Comparison of ENCODE assay signal across 25 cellular contexts in genomic region chr7:140350056-140350455, GRCh38. TPM values are rescaled to one million over a fixed set of nuclear protein-coding genes. Genes with fewer than 3 reads are reported as not detected.
DNase-seq lines count a peak whose midpoint lies in the region; ATAC-seq and TF ChIP-seq lines count a peak whose summit lies in the region.
"Had no signal": no experiment of that assay in that cellular context is flagged by ENCODE, and none has a peak within 500 bp of the region (broad histone marks: within the 10 kb centered on the region; RNA-seq: fewer than 3 reads in every experiment).

No MANE protein-coding gene starts in this region.

- H3K79me1 ChIP-seq in IMR-90 (ENCODE audit: low read depth in 1 of 2, low read length in 2 of 2): no peaks in the 10 kb centered on the region

- H2BK120ac ChIP-seq in IMR-90 (ENCODE audit: low read depth, low read length): no peak overlapping the region

- no CpG with 5 or more reads among the region's 5 CpGs for WGBS in IMR-90 (ENCODE audit: extremely low coverage in 2 of 2, insufficient read length in 1 of 2), 2 experiments

- intact Hi-C loops in IMR-90 (cut with micrococcal nuclease): no loop called here

- CTCF ChIA-PET in IMR-90 (lab: Yijun Ruan, JAX): no interaction called here

- no peak overlapping the region for H2BK20ac ChIP-seq in IMR-90 (ENCODE audit: low read depth, low read length)

- H3K56ac ChIP-seq in IMR-90 (ENCODE audit: extremely low read depth, insufficient read depth, low read length): no peak overlapping the region

- H3K27ac ChIP-seq in BLaER1 treated with 17β-estradiol and CSF1 and Interleukin-3, amounts not matched to agents 10 nM and 100 nM: peak overlapping the region in 5 of 11 experiments; percentile 53 to 82 (median 79); a peak in 7 of 22 replicates
- H3K27ac ChIP-seq in IMR-90 (ENCODE audit: insufficient read depth, low read length): no peak overlapping the region
- H3K27ac ChIP-seq in osteoblast (ENCODE audit: low read depth, low read length): peak overlapping the region; percentile 93
- H3K27ac ChIP-seq: HL-60, pancreas, PC-9 had no signal

- no peak overlapping the region for H3K4me3 ChIP-seq in BLaER1 treated with 17β-estradiol and CSF1 and Interleukin-3, amounts not matched to agents 10 nM and 100 nM
- no peak overlapping the region for H3K4me3 ChIP-seq in IMR-90 (ENCODE audit: insufficient read depth, low read depth, low read length)
- no peak overlapping the region for H3K4me3 ChIP-seq in osteoblast (ENCODE audit: insufficient read depth, low read length)
- H3K4me3 ChIP-seq: GM12878, pancreas, PC-9, right atrium auricular region, tibial artery had no signal

- no peak overlapping the region for H2AK5ac ChIP-seq in IMR-90 (ENCODE audit: low read depth, low read length)

- no peak for TF ChIP-seq POLR2A in IMR-90 (IDR thresholded peaks at IDR 0.05; ENCODE audit: low read depth, low read length)

- no peak overlapping the region for H3K18ac ChIP-seq in IMR-90 (ENCODE audit: low read depth, low read length)

- H3K23ac ChIP-seq in IMR-90 (ENCODE audit: low read depth, low read length): no peak overlapping the region

- no peak overlapping the region for H3K4ac ChIP-seq in IMR-90 (ENCODE audit: low read depth, low read length)

- no TSS peak for BruUV-seq in IMR-90 (replicated peaks; lab: Mats Ljungman, UMichigan)

- H2BK5ac ChIP-seq in IMR-90 (ENCODE audit: low read depth, low read length, poor library complexity, severe bottlenecking): no peak overlapping the region

- H3K79me2 ChIP-seq in osteoblast (ENCODE audit: insufficient read depth, low read length): no peaks in the 10 kb centered on the region

- H4K8ac ChIP-seq in IMR-90 (ENCODE audit: low read depth in 2 of 2, low read length in 2 of 2): no peak overlapping the region

- H2BK15ac ChIP-seq in IMR-90 (ENCODE audit: low read depth, low read length): no peak overlapping the region

- H3K27me3 ChIP-seq in BLaER1 treated with 17β-estradiol and CSF1 and Interleukin-3, amounts not matched to agents 10 nM and 100 nM: no peaks in the 10 kb centered on the region
- no peaks in the 10 kb centered on the region for H3K27me3 ChIP-seq in IMR-90 (ENCODE audit: control insufficient read depth, insufficient read depth, low read length)
- no peaks in the 10 kb centered on the region for H3K27me3 ChIP-seq in osteoblast (ENCODE audit: insufficient read depth, low read length)
- H3K27me3 ChIP-seq: pancreas, right atrium auricular region, tibial artery had no signal

- peaks cover 57 to 99% (median 91%) of the 10 kb centered on the region in 11 experiments for H3K36me3 ChIP-seq in BLaER1 treated with 17β-estradiol and CSF1 and Interleukin-3, amounts not matched to agents 10 nM and 100 nM
- peaks cover 28% of the 10 kb centered on the region for H3K36me3 ChIP-seq in IMR-90 (ENCODE audit: control insufficient read depth, insufficient read depth, low read length)
- H3K36me3 ChIP-seq in osteoblast (ENCODE audit: insufficient read depth, low read length): peaks cover 39% of the 10 kb centered on the region

- H4K20me1 ChIP-seq in BLaER1 treated with 17β-estradiol and CSF1 and Interleukin-3, amounts not matched to agents 10 nM and 100 nM: peaks cover 0 to 43% (median 0%) of the 10 kb centered on the region in 11 experiments; a peak in 3 of 22 replicates
- H4K20me1 ChIP-seq in IMR-90 (ENCODE audit: insufficient read depth, low read length): no peaks in the 10 kb centered on the region
- H4K20me1 ChIP-seq in osteoblast (ENCODE audit: insufficient read depth, low read length): no peaks in the 10 kb centered on the region

- peak overlapping the region; percentile 18 to 82 (median 70); a peak in 18 of 22 replicates for H3K4me2 ChIP-seq in BLaER1 treated with 17β-estradiol and CSF1 and Interleukin-3, amounts not matched to agents 10 nM and 100 nM
- H3K4me2 ChIP-seq in IMR-90 (ENCODE audit: low read depth, low read length) (no peak overlapping the region), osteoblast (ENCODE audit: insufficient read depth, low read length) (no peak overlapping the region)
- H3K4me2 ChIP-seq: PC-9, SK-N-SH had no signal

- dilution Hi-C loops in IMR-90 (cut with HindIII; ENCODE audit: low sequenced_read_pairs, unreplicated experiment): no loop called here

- H2AFZ ChIP-seq in IMR-90 (replicated peaks; ENCODE audit: low read length, poor library complexity) (no peak overlapping the region), osteoblast (ENCODE audit: low read length) (no peak overlapping the region)
- H2AFZ ChIP-seq: PC-9 had no signal

- H3K9me3 ChIP-seq in BLaER1 treated with 17β-estradiol and CSF1 and Interleukin-3, amounts not matched to agents 10 nM and 100 nM (replicated peaks in 1 of 11): no peaks in the 10 kb centered on the region
- H3K9me3 ChIP-seq in IMR-90 (ENCODE audit: control insufficient read depth, insufficient read depth, low read length) (no peaks in the 10 kb centered on the region), osteoblast (ENCODE audit: low read depth, low read length) (no peaks in the 10 kb centered on the region)
- H3K9me3 ChIP-seq: pancreas, right atrium auricular region, SK-N-SH, tibial artery had no signal

- no peak overlapping the region for H4K5ac ChIP-seq in IMR-90 (ENCODE audit: low read depth, low read length)

- H3K4me1 ChIP-seq in BLaER1 treated with 17β-estradiol and CSF1 and Interleukin-3, amounts not matched to agents 10 nM and 100 nM: peaks cover 18 to 40% (median 32%) of the 10 kb centered on the region in 10 experiments
- H3K4me1 ChIP-seq in IMR-90 (ENCODE audit: control insufficient read depth, insufficient read depth, low read length) (peaks cover 2% of the 10 kb centered on the region; the same call in 1 of the 2 replicates), osteoblast (ENCODE audit: insufficient read depth, low read length) (peaks cover 20% of the 10 kb centered on the region)
- H3K4me1 ChIP-seq: pancreas had no signal

- POLR2A ChIA-PET in IMR-90 (lab: Charles Lee; ENCODE audit: unreplicated experiment): no interaction called here

- no peak for TF ChIP-seq CTCF in IMR-90 (conservative IDR thresholded peaks at IDR 0.05; ENCODE audit: low read depth, low read length)
- no peak for TF ChIP-seq CTCF in osteoblast (IDR thresholded peaks at IDR 0.05; ENCODE audit: extremely low read depth, low read depth, low read length)

- no peak overlapping the region for H4K91ac ChIP-seq in IMR-90 (ENCODE audit: insufficient read depth, low read depth, low read length)

- DNase-seq in IMR-90: no peak
- peak; percentile 51 for DNase-seq in dermis blood vessel endothelial cell
- no peak for DNase-seq in osteoblast (ENCODE audit: insufficient read length, low spot score, missing footprints)
- DNase-seq in ACHN: no peak
- DNase-seq in superior temporal gyrus (ENCODE audit: extremely low spot score): no peak
- DNase-seq in NK-92 treated with Interleukin-12 subunit alpha and Interleukin-12 subunit beta, amount 100 ng/mL, for 24 hours (lab: John Stamatoyannopoulos, UW): no peak
- DNase-seq: activated B cell treated with CpG ODN at 0.5 μM for 24 hours; effector CD8-positive, alpha-beta T cell; EL; erythroblast; H7; mammary epithelial cell; NCI-H1436 treated with DMSO at 0.1 percent for 48 hours; NCI-H526; pancreas; small intestine; stimulated activated naive CD8-positive, alpha-beta T cell treated with anti-CD3 and anti-CD28 coated beads, Interleukin-15, amount 100 ng/mL, for 72 hours; tibial artery had no signal

- in situ Hi-C loops in IMR-90 (cut with MboI; ENCODE audit: low sequenced_read_pairs): no loop called here
- in situ Hi-C loops in ACHN (cut with HindIII; ENCODE audit: low pct_ligation_motif_present, low pct_unique_long_range_greater_than_20kb, low sequenced_read_pairs): no loop called here

- H3K14ac ChIP-seq in IMR-90 (replicated peaks; ENCODE audit: low read depth, low read length): no peak overlapping the region

- peak overlapping the region; percentile 55 for H2AK9ac ChIP-seq in IMR-90 (replicated peaks; ENCODE audit: low read depth, low read length, poor library complexity)

- peak overlapping the region in 1 of 11 experiments; percentile 60; a peak in 1 of 22 replicates for H3K9ac ChIP-seq in BLaER1 treated with 17β-estradiol and CSF1 and Interleukin-3, amounts not matched to agents 10 nM and 100 nM
- H3K9ac ChIP-seq in IMR-90 (ENCODE audit: low read depth, low read length): no peak overlapping the region
- H3K9ac ChIP-seq: SK-N-SH had no signal

- no peak for TF ChIP-seq RAD21 in IMR-90 (IDR thresholded peaks at IDR 0.05; ENCODE audit: low read length)

- ATAC-seq in IMR-90 (ENCODE audit: low read depth): no peak
- no peak for ATAC-seq in HG02981 (IDR thresholded peaks at IDR 0.05; ENCODE audit: unreplicated experiment)
- ATAC-seq: GM12878; pancreas; stimulated activated naive CD8-positive, alpha-beta T cell treated with anti-CD3 and anti-CD28 coated beads, Interleukin-15, amount 100 ng/mL, for 72 hours had no signal

- peaks cover 9% of the 10 kb centered on the region; the same call in 1 of the 2 replicates for H3K9me1 ChIP-seq in IMR-90 (ENCODE audit: insufficient read depth, low read length)

TF ChIP-seq in IMR-90, 13 proteins besides CTCF, POLR2A, EP300 and RAD21 (continues in another document):
- no peak for TF ChIP-seq USF2 (IDR thresholded peaks at IDR 0.05; ENCODE audit: low read depth, low read length)
- no peak for TF ChIP-seq CHD1 (IDR thresholded peaks at IDR 0.05; ENCODE audit: low read depth, low read length)
- no peak for TF ChIP-seq RCOR1 (IDR thresholded peaks at IDR 0.05; ENCODE audit: insufficient replicate concordance, low read length)
- no peak for TF ChIP-seq BHLHE40 (IDR thresholded peaks at IDR 0.05; ENCODE audit: low read depth, low read length)
- no peak for TF ChIP-seq FOS (IDR thresholded peaks at IDR 0.05; ENCODE audit: low read depth, low read length)
- no peak for TF ChIP-seq NFE2L2 (IDR thresholded peaks at IDR 0.05; ENCODE audit: low read depth, low read length)
- TF ChIP-seq RFX5 (IDR thresholded peaks at IDR 0.05; ENCODE audit: low read depth, low read length): no peak

RNA-seq across cellular contexts. Expression of gene SLC37A3, which starts 48.3 kb away (rescaled TPM):
- total RNA-seq in IMR-90 (2012; rRNA removed): 43.2 and 97.2 TPM in 2 replicates
- polyA plus RNA-seq in IMR-90 (2012; rRNA removed): 36.3 and 45.3 TPM in 2 replicates
- polyA plus RNA-seq in IMR-90 (2012; cell fraction: cytosol; rRNA removed): 11.6 and 26.3 TPM in 2 replicates
- 56.2 and 199 TPM in 2 replicates for polyA plus RNA-seq in IMR-90 (2012; cell fraction: nucleus; rRNA removed; ENCODE audit: low replicate concordance)
- 55.3 and 83.0 TPM in 2 replicates for total RNA-seq in dermis blood vessel endothelial cell
- 69.8 and 73.5 TPM in 2 replicates for total RNA-seq in osteoblast

RNA-seq across cellular contexts. Expression of gene RAB19, which starts 53.8 kb away (rescaled TPM):
- not detected in 2 replicates for total RNA-seq in IMR-90 (2012; rRNA removed)
- polyA plus RNA-seq in IMR-90 (2012; rRNA removed): not detected in 2 replicates
- not detected in 2 replicates for polyA plus RNA-seq in IMR-90 (2012; cell fraction: cytosol; rRNA removed)
- polyA plus RNA-seq in IMR-90 (2012; cell fraction: nucleus; rRNA removed; ENCODE audit: low replicate concordance): not detected in 2 replicates
- total RNA-seq in dermis blood vessel endothelial cell: not detected in 2 replicates
- total RNA-seq in osteoblast: not detected in 2 replicates
- total RNA-seq: right atrium auricular region had no signal
- polyA plus RNA-seq: SK-N-SH had no signal

Comparison
In these comparisons a context has a peak if more than half of its experiments do, and no peak if none do; other contexts are left out.
1. H3K4me2 ChIP-seq: peak in BLaER1 treated with 17β-estradiol and CSF1 and Interleukin-3, amounts not matched to agents 10 nM and 100 nM (11 of 11); none in IMR-90 (single experiment) and osteoblast (single experiment).